In the genomic region with DNA sequence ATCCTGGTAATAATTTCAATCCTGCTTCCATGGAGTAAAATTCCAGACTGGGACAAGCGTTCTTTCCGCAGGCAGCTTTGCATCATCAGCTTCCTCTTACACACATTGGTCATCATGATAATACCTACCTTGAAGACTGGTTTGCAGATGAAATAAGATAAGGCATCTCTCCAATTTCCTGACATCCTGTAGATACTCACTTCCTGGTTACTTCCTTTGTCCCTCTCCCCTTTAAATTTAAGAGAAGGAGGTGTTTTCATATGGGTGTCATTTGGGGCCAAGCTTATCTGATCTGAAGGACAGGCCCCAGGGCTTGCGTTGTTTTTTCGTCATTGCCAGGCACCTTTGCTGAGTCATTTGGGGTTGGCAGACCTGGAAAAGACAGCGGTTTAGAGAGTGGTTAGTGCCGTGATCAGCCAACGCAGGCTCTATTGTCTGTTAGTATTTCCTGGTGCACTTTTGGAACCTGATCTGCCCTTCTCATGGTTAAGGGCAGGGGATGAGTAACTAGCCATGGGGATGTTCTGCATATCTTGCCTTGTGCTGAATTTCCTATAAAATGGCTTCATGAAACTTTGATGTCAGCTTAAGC, we compare ENCODE assay signal across 8 cellular contexts. TPM values are rescaled to one million over a fixed set of nuclear protein-coding genes. Genes with fewer than 3 reads are reported as not detected.
DNase-seq lines count a peak whose midpoint lies in the region; ATAC-seq, FAIRE-seq and TF ChIP-seq lines count a peak whose summit lies in the region.

No MANE protein-coding gene starts in this region.

- H3K4me1 ChIP-seq in lower lobe of right lung, result peaks cover 8% of the 10 kb centered on the region

- no peaks in the 10 kb centered on the region for H3K36me3 ChIP-seq in bronchial epithelial cell (ENCODE audit: control insufficient read depth, insufficient read depth, low read length)
- no peaks in the 10 kb centered on the region for H3K36me3 ChIP-seq in lower lobe of right lung

- intact Hi-C loops in lower lobe of right lung (cut with DNase I), result no loop called here

- no peak for TF ChIP-seq CTCF in HL-60 (IDR thresholded peaks at IDR 0.05; ENCODE audit: insufficient read depth, low read length)
- no peak for TF ChIP-seq CTCF in bronchial epithelial cell (IDR thresholded peaks at IDR 0.05; ENCODE audit: insufficient read depth, low read length, severe bottlenecking)
- TF ChIP-seq CTCF in GM10248 (IDR thresholded peaks at IDR 0.05; ENCODE audit: control extremely low read depth, extremely low read depth, low read depth, missing control alignments), result no peak
- no peak for TF ChIP-seq CTCF in lower lobe of right lung (IDR thresholded peaks at IDR 0.05)

- H3K27me3 ChIP-seq in HL-60 (ENCODE audit: insufficient read depth, poor library complexity, severe bottlenecking) (no peaks in the 10 kb centered on the region), bronchial epithelial cell (ENCODE audit: control insufficient read depth, insufficient read depth, low read length) (no peaks in the 10 kb centered on the region), lower lobe of right lung (ENCODE audit: low read depth) (no peaks in the 10 kb centered on the region)

- ATAC-seq in lower lobe of right lung (no peak), HG02938 (IDR thresholded peaks at IDR 0.05; ENCODE audit: unreplicated experiment) (no peak)

- peak overlapping the region; percentile 42 for H3K27ac ChIP-seq in HL-60 (replicated peaks)
- H3K27ac ChIP-seq in lower lobe of right lung, result no peak overlapping the region

- CTCF ChIA-PET in GM10248 (lab: Yijun Ruan, JAX), result interaction anchor here (0.8 to 1.2 kb wide), 3 partner anchors 11 to 25 kb away, joined by 3 to 4 read pairs (median 3); no protein-coding TSS in a partner anchor

- POLR2A ChIA-PET in GM10248 (lab: Yijun Ruan, JAX), result no interaction called here

- H3K4me3 ChIP-seq in HL-60 (replicated peaks; ENCODE audit: insufficient read depth, low read length) (no peak overlapping the region), bronchial epithelial cell (ENCODE audit: low read depth, low read length) (no peak overlapping the region), lower lobe of right lung (no peak overlapping the region)

- H3K9me3 ChIP-seq in lower lobe of right lung, result no peaks in the 10 kb centered on the region

- FAIRE-seq in bronchial epithelial cell (lab: Jason Lieb, UNC), result peak; percentile 72

- DNase-seq in HL-60 (ENCODE audit: low read depth in 1 of 2, low spot score in 1 of 2), result peak in 1 of 2 experiments; percentile 72
- DNase-seq in T-helper 2 cell, result peak in 4 of 5 experiments; percentile 27 to 95 (median 59)
- DNase-seq in bronchial epithelial cell (ENCODE audit: low read depth), result peak; percentile 95
- DNase-seq in stimulated activated CD4-positive, alpha-beta T cell treated with anti-CD3 and anti-CD28 coated beads, Interleukin-4, amount 100 ng/mL, for 4 hours, result peak; percentile 6 to 56
- no peak for DNase-seq in GM10248 (ENCODE audit: extremely low spot score)
- DNase-seq in lower lobe of right lung, result no peak
- no peak for DNase-seq in midbrain (lab: John Stamatoyannopoulos, UW)

RNA-seq across cellular contexts. Expression of gene GRAMD1B, which starts 24.1 kb away (rescaled TPM):
- total RNA-seq in bronchial epithelial cell (0.26 and 1.4 TPM in 2 replicates), lower lobe of right lung (9.9 TPM)

Comparison
In these comparisons a context has a peak if more than half of its experiments do, and no peak if none do; other contexts are left out.
1. DNase-seq: peak in T-helper 2 cell (4 of 5), bronchial epithelial cell (single experiment) and stimulated activated CD4-positive, alpha-beta T cell treated with anti-CD3 and anti-CD28 coated beads, Interleukin-4, amount 100 ng/mL, for 4 hours (2 of 2); none in GM10248 (single experiment), lower lobe of right lung (single experiment) and midbrain (single experiment).